ENCODE assay signal across 3 cellular contexts in the genomic region with DNA sequence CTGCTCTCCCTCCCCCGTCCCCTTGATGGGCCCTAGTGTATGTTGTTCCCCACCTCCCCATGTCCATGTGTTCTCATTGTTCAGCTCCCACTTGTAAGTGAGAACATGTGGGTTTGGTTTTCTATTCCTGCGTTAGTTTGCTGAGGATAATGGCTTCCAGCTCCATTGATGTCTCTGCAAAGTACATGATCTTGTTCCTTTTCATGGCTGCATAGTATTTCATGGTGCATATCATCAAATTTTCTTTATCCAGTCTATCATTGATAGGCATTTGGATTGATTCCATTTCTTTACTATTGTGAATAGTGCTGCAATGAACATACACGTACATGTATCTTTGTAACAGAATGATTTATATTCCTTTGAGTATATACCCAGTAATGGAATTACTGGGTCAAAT. TPM values are rescaled to one million over a fixed set of nuclear protein-coding genes. Genes with fewer than 3 reads are reported as not detected.
"Had no signal": no experiment of that assay in that cellular context is flagged by ENCODE, and none has a peak within 500 bp of the region (broad histone marks: within the 10 kb centered on the region; RNA-seq: fewer than 3 reads in every experiment).

No MANE protein-coding gene starts in this region.

RNA-seq across cellular contexts. Expression of a gene that starts 6.7 kb away (rescaled TPM):
- total RNA-seq: lung microvascular endothelial cell; naive thymus-derived CD4-positive, alpha-beta T cell had no signal
- polyA plus RNA-seq: immature natural killer cell; naive thymus-derived CD4-positive, alpha-beta T cell had no signal
